ENCODE assay signal across 9 cellular contexts in genomic region chr5:65101706-65102105, GRCh38.
A peak's percentile ranks its signal among the peaks of the same experiment; 100 is the strongest.
DNase-seq lines count a peak whose midpoint lies in the region; ATAC-seq and TF ChIP-seq lines count a peak whose summit lies in the region.
"Had no signal": no experiment of that assay in that cellular context is flagged by ENCODE, and none has a peak within 500 bp of the region (broad histone marks: within the 10 kb centered on the region; RNA-seq: fewer than 3 reads in every experiment).

No MANE protein-coding gene starts in this region.

- ATAC-seq in GM23338 = no peak
- no peak for ATAC-seq in T-helper 17 cell
- peak; percentile 31 for ATAC-seq in sciatic nerve

- H3K36me3 Mint-ChIP-seq in GM23338 (ENCODE audit: low read depth) (no peaks in the 10 kb centered on the region), T-helper 17 cell (ENCODE audit: low read depth) (no peaks in the 10 kb centered on the region)
- H3K36me3 Mint-ChIP-seq in activated T-helper 1 cell treated with anti-CD3 and anti-CD28 coated beads, Interleukin-12 subunit alpha, Interleukin-12 subunit beta, Interleukin-2, Interleukin-4 antibody, amounts not matched to agents 30 ng/mL and 10 ng/mL and 1 ng/mL, durations not matched to agents 14 hours and 24 hours and 36 hours (ENCODE audit: low read depth) = peaks cover 2% of the 10 kb centered on the region

- H3K9me3 Mint-ChIP-seq in GM23338 = no peaks in the 10 kb centered on the region
- H3K9me3 Mint-ChIP-seq in activated T-helper 1 cell treated with anti-CD3 and anti-CD28 coated beads, Interleukin-12 subunit alpha, Interleukin-12 subunit beta, Interleukin-2, Interleukin-4 antibody, amounts not matched to agents 30 ng/mL and 10 ng/mL and 1 ng/mL, durations not matched to agents 14 hours and 24 hours and 36 hours = no peaks in the 10 kb centered on the region
- H3K9me3 Mint-ChIP-seq: stimulated activated naive CD8-positive, alpha-beta T cell treated with anti-CD3 and anti-CD28 coated beads, Interleukin-15, Interleukin-2, amounts not matched to agents 100 ng/mL and 50 ng/mL, for 24 hours had no signal

- intact Hi-C loops in sciatic nerve (cut with DNase I) = no loop called here
- intact Hi-C loops in activated T-helper 1 cell treated with anti-CD3 and anti-CD28 coated beads, Interleukin-12 subunit alpha, Interleukin-12 subunit beta, Interleukin-2, Interleukin-4 antibody, amounts not matched to agents 30 ng/mL and 10 ng/mL and 1 ng/mL, durations not matched to agents 14 hours and 24 hours and 36 hours (cut with micrococcal nuclease) = loop anchor here (2.0 to 5.0 kb wide), 6 partner anchors 25 to 291 kb away; no protein-coding TSS in a partner anchor

- H3K27me3 Mint-ChIP-seq in GM23338 (ENCODE audit: insufficient read depth, low read depth, poor library complexity) (peaks cover 17% of the 10 kb centered on the region), T-helper 17 cell (peaks cover 2% of the 10 kb centered on the region)
- peaks cover 21% of the 10 kb centered on the region for H3K27me3 Mint-ChIP-seq in activated T-helper 1 cell treated with anti-CD3 and anti-CD28 coated beads, Interleukin-12 subunit alpha, Interleukin-12 subunit beta, Interleukin-2, Interleukin-4 antibody, amounts not matched to agents 30 ng/mL and 10 ng/mL and 1 ng/mL, durations not matched to agents 14 hours and 24 hours and 36 hours (ENCODE audit: insufficient read depth)
- H3K27me3 Mint-ChIP-seq: stimulated activated naive CD8-positive, alpha-beta T cell treated with anti-CD3 and anti-CD28 coated beads, Interleukin-15, Interleukin-2, amounts not matched to agents 100 ng/mL and 50 ng/mL, for 24 hours had no signal

- H3K79me2 ChIP-seq in GM23338 (replicated peaks; ENCODE audit: insufficient read depth) (no peaks in the 10 kb centered on the region), fibroblast of lung (ENCODE audit: control insufficient read depth, insufficient read depth, low read length) (no peaks in the 10 kb centered on the region)

- TF ChIP-seq CTCF in GM23338 (conservative IDR thresholded peaks at IDR 0.05; ENCODE audit: low read depth in 2 of 2) (no peak), fibroblast of lung (conservative IDR thresholded peaks at IDR 0.05 in 1 of 2, IDR thresholded peaks at IDR 0.05 in 1 of 2; ENCODE audit: low read depth in 1 of 2, low read length in 2 of 2) (no peak)

- H3F3A ChIP-seq in GM23338 (replicated peaks; ENCODE audit: low read depth) = no peaks in the 10 kb centered on the region

- H3K27ac Mint-ChIP-seq in GM23338 = no peak overlapping the region
- peak overlapping the region; percentile 99 for H3K27ac Mint-ChIP-seq in T-helper 17 cell
- H3K27ac Mint-ChIP-seq in activated T-helper 1 cell treated with anti-CD3 and anti-CD28 coated beads, Interleukin-12 subunit alpha, Interleukin-12 subunit beta, Interleukin-2, Interleukin-4 antibody, amounts not matched to agents 30 ng/mL and 10 ng/mL and 1 ng/mL, durations not matched to agents 14 hours and 24 hours and 36 hours = no peak overlapping the region

- H3K36me3 ChIP-seq in GM23338 (ENCODE audit: insufficient read depth) = no peaks in the 10 kb centered on the region
- no peaks in the 10 kb centered on the region for H3K36me3 ChIP-seq in fibroblast of lung (ENCODE audit: control insufficient read depth, insufficient read depth, low read length)

- H3K4me1 ChIP-seq in GM23338 (ENCODE audit: insufficient read depth) (peaks cover 25% of the 10 kb centered on the region), fibroblast of lung (ENCODE audit: control insufficient read depth, extremely low read depth, insufficient read depth, low read length) (peaks cover 12% of the 10 kb centered on the region)

- H4K20me1 ChIP-seq in GM23338 (replicated peaks; ENCODE audit: insufficient read depth) (no peaks in the 10 kb centered on the region), fibroblast of lung (ENCODE audit: control insufficient read depth, extremely low read depth, insufficient read depth, low read length) (no peaks in the 10 kb centered on the region)

- H3K27me3 ChIP-seq in GM23338 (ENCODE audit: insufficient read depth) = no peaks in the 10 kb centered on the region
- H3K27me3 ChIP-seq in fibroblast of lung (ENCODE audit: control insufficient read depth, insufficient read depth, low read length) = no peaks in the 10 kb centered on the region

- H3K4me3 ChIP-seq in GM23338 = no peak overlapping the region
- H3K4me3 ChIP-seq in fibroblast of lung (replicated peaks in 1 of 4; ENCODE audit: control extremely low read depth in 1 of 4, insufficient read depth in 1 of 4, low read depth in 3 of 4, low read length in 4 of 4) = no peak overlapping the region

- H3K4me3 Mint-ChIP-seq in GM23338 (no peak overlapping the region), T-helper 17 cell (peak overlapping the region; percentile 88)
- H3K4me3 Mint-ChIP-seq in activated T-helper 1 cell treated with anti-CD3 and anti-CD28 coated beads, Interleukin-12 subunit alpha, Interleukin-12 subunit beta, Interleukin-2, Interleukin-4 antibody, amounts not matched to agents 30 ng/mL and 10 ng/mL and 1 ng/mL, durations not matched to agents 14 hours and 24 hours and 36 hours = no peak overlapping the region

- H2AFZ ChIP-seq in GM23338 (peak overlapping the region; percentile 95; the same call in 1 of the 2 replicates), fibroblast of lung (ENCODE audit: low read length) (peak overlapping the region; percentile 54)

- no peak overlapping the region; the same call in 1 of the 2 replicates for H3K27ac ChIP-seq in GM23338 (ENCODE audit: low read depth)
- peak overlapping the region; percentile 61 for H3K27ac ChIP-seq in fibroblast of lung (ENCODE audit: insufficient read depth, low read length)

- H3K9me3 ChIP-seq in T-helper 17 cell (ENCODE audit: control insufficient read depth, low read length, poor library complexity, severe bottlenecking) (no peaks in the 10 kb centered on the region), fibroblast of lung (ENCODE audit: control insufficient read depth, insufficient read depth, low read depth, low read length) (no peaks in the 10 kb centered on the region)

- H3K4me2 ChIP-seq in GM23338 (peak overlapping the region; percentile 85), fibroblast of lung (ENCODE audit: extremely low read depth, insufficient read depth, low read length) (peak overlapping the region; percentile 29)

- DNase-seq in GM23338 (ENCODE audit: low spot score) = no peak
- DNase-seq in T-helper 17 cell = no peak
- DNase-seq in fibroblast of lung (ENCODE audit: low read depth in 2 of 2) = peak in 1 of 2 donors; percentile 80
- DNase-seq in sciatic nerve (ENCODE audit: low spot score) = no peak
- no peak for DNase-seq in AG08395 (ENCODE audit: low spot score)
- DNase-seq in activated T-helper 1 cell treated with anti-CD3 and anti-CD28 coated beads, Interleukin-12 subunit alpha, Interleukin-12 subunit beta, Interleukin-2, Interleukin-4 antibody, amounts not matched to agents 30 ng/mL and 10 ng/mL and 1 ng/mL, durations not matched to agents 14 hours and 24 hours and 36 hours (ENCODE audit: low spot score) = no peak
- no peak for DNase-seq in ureter (ENCODE audit: low spot score)
- DNase-seq: activated effector memory CD4-positive, alpha-beta T cell treated with Interleukin-2 at 50 U/mL for 16 hours had no signal

- H3K9me2 ChIP-seq in GM23338 (ENCODE audit: insufficient read depth) = peaks cover 3% of the 10 kb centered on the region

- H3K4me1 Mint-ChIP-seq in GM23338 (peaks cover 28% of the 10 kb centered on the region), T-helper 17 cell (peaks cover 31% of the 10 kb centered on the region)
- H3K4me1 Mint-ChIP-seq in activated T-helper 1 cell treated with anti-CD3 and anti-CD28 coated beads, Interleukin-12 subunit alpha, Interleukin-12 subunit beta, Interleukin-2, Interleukin-4 antibody, amounts not matched to agents 30 ng/mL and 10 ng/mL and 1 ng/mL, durations not matched to agents 14 hours and 24 hours and 36 hours (ENCODE audit: low read depth) = peaks cover 30% of the 10 kb centered on the region

- H3K9ac ChIP-seq in fibroblast of lung (ENCODE audit: insufficient read depth, low read length) = no peak overlapping the region

TF ChIP-seq in GM23338, 12 proteins besides CTCF, POLR2A, EP300 and RAD21 (continues in another document):
- TF ChIP-seq POLR2AphosphoS5 (IDR thresholded peaks at IDR 0.05; ENCODE audit: low read depth) (no peak), STAT1 (IDR thresholded peaks at IDR 0.05; ENCODE audit: unreplicated experiment) (no peak), ZNF114 (CRISPR knock-in tag; IDR thresholded peaks at IDR 0.05) (no peak), ETS1 (IDR thresholded peaks at IDR 0.05) (no peak)
